In genomic region chr4:37670249-37670648, GRCh38 we compare ENCODE assay signal across 21 cellular contexts.
"Had no signal": no experiment of that assay in that cellular context is flagged by ENCODE, and none has a peak within 500 bp of the region (broad histone marks: within the 10 kb centered on the region; RNA-seq: fewer than 3 reads in every experiment).

No MANE protein-coding gene starts in this region.

- H3K9me3 ChIP-seq: esophagus muscularis mucosa, prostate gland, right atrium auricular region, stomach, upper lobe of left lung had no signal

- H3K27ac ChIP-seq: esophagus muscularis mucosa, hepatocyte, prostate gland, right atrium auricular region, upper lobe of left lung had no signal

- H3K27me3 ChIP-seq: esophagus muscularis mucosa, hepatocyte, right atrium auricular region, stomach, upper lobe of left lung had no signal

- H3K36me3 ChIP-seq: esophagus muscularis mucosa, prostate gland, right atrium auricular region, stomach, upper lobe of left lung had no signal

- DNase-seq: activated CD4-positive, alpha-beta memory T cell treated with anti-CD3 and anti-CD28 coated beads, Interleukin-2, amount 10 ng/mL, durations not matched to agents 7 days and 5 days; activated CD4-positive, alpha-beta T cell treated with anti-CD3 and anti-CD28 coated beads for 4 hours; activated CD8-positive, alpha-beta memory T cell treated with anti-CD3 and anti-CD28 coated beads, Interleukin-2, amount 50 U/mL, for 4 hours; activated effector memory CD4-positive, alpha-beta T cell treated with anti-CD3 and anti-CD28 coated beads, Interleukin-2, amount 50 U/mL, for 16 hours; activated naive CD4-positive, alpha-beta T cell treated with anti-CD3 and anti-CD28 coated beads, Interleukin-2, amount 50 U/mL, for 16 hours; activated T-cell treated with anti-CD3 and anti-CD28 coated beads, Interleukin-2, amount 50 U/mL, for 4 hours; effector CD4-positive, alpha-beta T cell; stimulated activated CD4-positive, alpha-beta T cell treated with anti-CD3 and anti-CD28 coated beads, Interleukin-15, amount 100 ng/mL, for 24 hours; stimulated activated CD4-positive, alpha-beta T cell treated with anti-CD3 and anti-CD28 coated beads, Interleukin-2, amount 100 ng/mL, for 48 hours; stomach; upper lobe of left lung had no signal

- H3K36me3 Mint-ChIP-seq: mesothelial cell of epicardium had no signal

- H3K4me2 ChIP-seq: hepatocyte had no signal

- H3K9me3 Mint-ChIP-seq: activated T-cell treated with anti-CD3 and anti-CD28 coated beads, Interleukin-2, amount 50 U/mL, for 4 hours; mesothelial cell of epicardium; nephron; T-helper 2 cell treated with Interferon-gamma antibody and Interleukin-4, amounts not matched to agents 5 μg/mL and 100 μg/mL, for 36 hours had no signal

- FAIRE-seq: islet of Langerhans had no signal

- H3K27me3 Mint-ChIP-seq: activated CD4-positive, alpha-beta memory T cell treated with anti-CD3 and anti-CD28 coated beads, Interleukin-2, amount 10 ng/mL, durations not matched to agents 7 days and 5 days had no signal

- H2AFZ ChIP-seq: hepatocyte had no signal

- H3K4me3 ChIP-seq: esophagus muscularis mucosa, hepatocyte, prostate gland, right atrium auricular region, skin epidermis, stomach, upper lobe of left lung had no signal

- H3K4me3 Mint-ChIP-seq: activated CD4-positive, alpha-beta memory T cell treated with anti-CD3 and anti-CD28 coated beads, Interleukin-2, amount 10 ng/mL, durations not matched to agents 7 days and 5 days; activated T-cell treated with anti-CD3 and anti-CD28 coated beads, Interleukin-2, amount 50 U/mL, for 4 hours; mesothelial cell of epicardium; nephron; T-helper 2 cell treated with Interferon-gamma antibody and Interleukin-4, amounts not matched to agents 5 μg/mL and 100 μg/mL, for 36 hours; WTC11 had no signal

- H3K4me1 ChIP-seq: prostate gland had no signal

- H3K27ac Mint-ChIP-seq: activated CD4-positive, alpha-beta memory T cell treated with anti-CD3 and anti-CD28 coated beads, Interleukin-2, amount 10 ng/mL, durations not matched to agents 7 days and 5 days; mesothelial cell of epicardium; nephron; T-helper 2 cell treated with Interferon-gamma antibody and Interleukin-4, amounts not matched to agents 5 μg/mL and 100 μg/mL, for 36 hours; WTC11 had no signal

- ATAC-seq: activated T-cell treated with anti-CD3 and anti-CD28 coated beads, Interleukin-2, amount 50 U/mL, for 4 hours; WTC11 had no signal
